In the genomic region with DNA sequence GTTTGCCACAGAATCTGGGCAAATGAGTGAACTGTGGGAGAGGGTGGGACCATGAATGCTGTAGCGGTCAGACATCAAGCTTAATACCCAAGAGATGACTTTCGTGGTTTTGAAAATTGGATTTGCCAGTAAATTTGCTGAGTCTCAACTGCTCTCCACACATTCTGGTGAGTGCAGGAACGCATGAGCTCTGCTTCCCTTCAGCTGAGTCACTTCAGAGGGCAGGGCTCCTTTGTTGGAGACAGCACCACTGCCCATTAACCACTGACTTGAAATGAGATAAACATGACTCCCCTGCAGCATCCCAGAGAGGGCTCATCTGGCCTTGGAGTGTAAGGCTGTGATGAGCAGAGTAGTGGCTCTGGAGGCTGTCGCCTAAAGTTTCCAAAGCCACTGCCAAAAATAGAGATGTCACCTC, we compare ENCODE assay signal across 12 cellular contexts. TPM values are rescaled to one million over a fixed set of nuclear protein-coding genes. Genes with fewer than 3 reads are reported as not detected.
DNase-seq lines count a peak whose midpoint lies in the region; ATAC-seq, FAIRE-seq and TF ChIP-seq lines count a peak whose summit lies in the region.
"Had no signal": no experiment of that assay in that cellular context is flagged by ENCODE, and none has a peak within 500 bp of the region (broad histone marks: within the 10 kb centered on the region; RNA-seq: fewer than 3 reads in every experiment).

No MANE protein-coding gene starts in this region.

- no peak for ATAC-seq in GM21360 (IDR thresholded peaks at IDR 0.05; ENCODE audit: unreplicated experiment)

- H3K79me2 ChIP-seq in ACC112 (ENCODE audit: control insufficient read depth, insufficient read depth, low read length, unreplicated experiment), result peaks cover 6% of the 10 kb centered on the region
- no peaks in the 10 kb centered on the region for H3K79me2 ChIP-seq in keratinocyte (ENCODE audit: control insufficient read depth, insufficient read depth, low read length)

- no peak overlapping the region for H3K9ac ChIP-seq in keratinocyte (ENCODE audit: control insufficient read depth, extremely low read depth, insufficient read depth, low read length)
- H3K9ac ChIP-seq in kidney (ENCODE audit: low read length in 2 of 2), result no peak overlapping the region

- H3K4me3 ChIP-seq in ACC112 (ENCODE audit: low read depth, low read length) (0 out of 2 replicates have a peak overlapping the region, but pooled peaks have one; percentile 7), keratinocyte (ENCODE audit: control insufficient read depth in 2 of 3, extremely low read depth in 1 of 3, insufficient read depth in 2 of 3, low read depth in 1 of 3, low read length in 3 of 3) (no peak overlapping the region), kidney (ENCODE audit: low read length in 2 of 2) (no peak overlapping the region)
- H3K4me3 ChIP-seq: uterus had no signal

- no peaks in the 10 kb centered on the region for H4K20me1 ChIP-seq in keratinocyte (ENCODE audit: control insufficient read depth, extremely low read depth, insufficient read depth, low read length)

- peaks cover 8% of the 10 kb centered on the region; the same call in 1 of the 2 replicates for H3K36me3 ChIP-seq in ACC112 (ENCODE audit: insufficient read depth, low read length)
- peaks cover 3 to 4% of the 10 kb centered on the region in 2 experiments for H3K36me3 ChIP-seq in keratinocyte (ENCODE audit: control insufficient read depth in 2 of 2, extremely low read depth in 1 of 2, insufficient read depth in 2 of 2, low read length in 2 of 2)
- peaks cover 9% of the 10 kb centered on the region in 2 donors for H3K36me3 ChIP-seq in kidney (ENCODE audit: control insufficient read depth in 1 of 2, insufficient read depth in 2 of 2, low read length in 2 of 2)
- H3K36me3 ChIP-seq: uterus had no signal

- no peaks in the 10 kb centered on the region for H3K9me3 ChIP-seq in keratinocyte (ENCODE audit: control insufficient read depth, low read depth, low read length)
- no peaks in the 10 kb centered on the region for H3K9me3 ChIP-seq in kidney (ENCODE audit: control insufficient read depth in 1 of 2, low read length in 2 of 2)
- H3K9me3 ChIP-seq: uterus had no signal

- no peak overlapping the region for H3K4me3 Mint-ChIP-seq in endothelial cell (ENCODE audit: unreplicated experiment)
- H3K4me3 Mint-ChIP-seq: memory B cell had no signal

- no peak overlapping the region for H3K27ac Mint-ChIP-seq in endothelial cell (ENCODE audit: unreplicated experiment)
- H3K27ac Mint-ChIP-seq: memory B cell had no signal

- DNase-seq in HS-5 (ENCODE audit: low read depth) (peak; percentile 99), astrocyte of the hippocampus (ENCODE audit: low read depth, low spot score) (peak; percentile 98), keratinocyte (ENCODE audit: low read depth, low spot score) (peak; percentile 41), GM19240 (ENCODE audit: insufficient read length, low spot score) (no peak), kidney (no peak), endothelial cell (ENCODE audit: low spot score) (no peak)
- DNase-seq: NCI-H1105; stimulated activated CD4-positive, alpha-beta T cell treated with anti-CD3 and anti-CD28 coated beads, Interleukin-4, amount 100 ng/mL, for 4 hours had no signal

- intact Hi-C loops in kidney (cut with DNase I), result no loop called here

- dilution Hi-C loops in keratinocyte (cut with MboI; ENCODE audit: extremely low pct_ligation_motif_present, low sequenced_read_pairs), result loop anchor here (10.0 kb wide), 1 partner anchor 75 kb away; no protein-coding TSS in a partner anchor

- H3K27me3 Mint-ChIP-seq in endothelial cell (ENCODE audit: unreplicated experiment), result peaks cover 5% of the 10 kb centered on the region
- H3K27me3 Mint-ChIP-seq: memory B cell had no signal

- H3K27ac ChIP-seq in ACC112 (ENCODE audit: low read depth, low read length) (peak overlapping the region; percentile 90), keratinocyte (ENCODE audit: control insufficient read depth, insufficient read depth, low read length) (peak overlapping the region; percentile 4), kidney (ENCODE audit: low read depth in 2 of 2, low read length in 2 of 2) (no peak overlapping the region)

- peaks cover 35% of the 10 kb centered on the region for H3K4me1 Mint-ChIP-seq in endothelial cell (ENCODE audit: unreplicated experiment)
- H3K4me1 Mint-ChIP-seq: memory B cell had no signal

- H3K4me1 ChIP-seq in ACC112 (ENCODE audit: control insufficient read depth, insufficient read depth, low read length, unreplicated experiment) (peaks cover 46% of the 10 kb centered on the region), keratinocyte (ENCODE audit: control insufficient read depth, extremely low read depth, insufficient read depth, low read length) (peaks cover 22% of the 10 kb centered on the region), kidney (ENCODE audit: control insufficient read depth in 1 of 2, insufficient read depth in 1 of 2, low read depth in 1 of 2, low read length in 2 of 2) (no peaks in the 10 kb centered on the region)
- H3K4me1 ChIP-seq: uterus had no signal

- no peak overlapping the region for H2AFZ ChIP-seq in ACC112 (ENCODE audit: low read length, unreplicated experiment)
- no peak overlapping the region for H2AFZ ChIP-seq in keratinocyte (ENCODE audit: control insufficient read depth, low read length)

- peaks cover 41% of the 10 kb centered on the region for H3K36me3 Mint-ChIP-seq in endothelial cell (ENCODE audit: low read depth, unreplicated experiment)

- H3K4me2 ChIP-seq in keratinocyte (ENCODE audit: control insufficient read depth, extremely low read depth, insufficient read depth, low read depth, low read length), result no peak overlapping the region

- TF ChIP-seq CTCF in keratinocyte (optimal IDR thresholded peaks at IDR 0.05 in 1 of 3, IDR thresholded peaks at IDR 0.05 in 1 of 3, conservative IDR thresholded peaks at IDR 0.05 in 1 of 3; ENCODE audit: extremely low read depth in 1 of 3, insufficient read depth in 2 of 3, low read length in 3 of 3) (no peak), kidney (IDR thresholded peaks at IDR 0.05; ENCODE audit: borderline replicate concordance, extremely low read depth, insufficient read depth) (no peak), endothelial cell (IDR thresholded peaks at IDR 0.05; ENCODE audit: unreplicated experiment) (no peak)

- H3K9me1 ChIP-seq in keratinocyte (ENCODE audit: control insufficient read depth, extremely low read depth, insufficient read depth, low read length), result no peaks in the 10 kb centered on the region

- H3K27me3 ChIP-seq in ACC112 (ENCODE audit: insufficient read depth, low read length) (no peaks in the 10 kb centered on the region), keratinocyte (ENCODE audit: control insufficient read depth, extremely low read depth, insufficient read depth, low read length) (no peaks in the 10 kb centered on the region)
- H3K27me3 ChIP-seq: uterus had no signal

- peak; percentile 90 for FAIRE-seq in keratinocyte (lab: Jason Lieb, UNC)
- no peak for FAIRE-seq in kidney (lab: Jason Lieb, UNC)

- H3K9me3 Mint-ChIP-seq in endothelial cell (ENCODE audit: unreplicated experiment), result no peaks in the 10 kb centered on the region
- H3K9me3 Mint-ChIP-seq: memory B cell had no signal

RNA-seq across cellular contexts. Expression of gene RARRES1, which starts 22.6 kb away (rescaled TPM):
- polyA plus RNA-seq in keratinocyte, result not detected in 3 replicates
- 0.31 TPM for polyA plus RNA-seq in keratinocyte (2011; ENCODE audit: low read depth)
- polyA plus RNA-seq in keratinocyte (2011; cell fraction: cytosol; rRNA removed), result not detected in 2 replicates
- polyA plus RNA-seq in keratinocyte (2011; cell fraction: nucleus; rRNA removed), result not detected in 2 replicates
- polyA plus RNA-seq in keratinocyte (2012; ENCODE audit: low replicate concordance), result 0.79 TPM in 1 of 2 replicates, not detected in the other
- polyA minus RNA-seq in keratinocyte, result not detected in 3 replicates
- polyA minus RNA-seq in keratinocyte (2011; cell fraction: cytosol; rRNA and poly(A)+ RNA removed), result not detected
- polyA minus RNA-seq in keratinocyte (2011; cell fraction: nucleus; rRNA and poly(A)+ RNA removed), result not detected in 2 replicates
- 94.0 TPM for total RNA-seq in kidney
- polyA plus RNA-seq in kidney (ENCODE audit: insufficient read depth, low read depth, low replicate concordance), result 10.3 TPM
- not detected for total RNA-seq in endothelial cell (ENCODE audit: unreplicated experiment)

RNA-seq across cellular contexts. Expression of gene LXN, which starts 37.2 kb away (rescaled TPM):
- polyA plus RNA-seq in keratinocyte (4.8 to 8.4 TPM (median 6.8 TPM) in 3 replicates), kidney (ENCODE audit: insufficient read depth, low read depth, low replicate concordance) (21.6 TPM)
- 1.4 TPM for polyA plus RNA-seq in keratinocyte (2011; ENCODE audit: low read depth)
- polyA plus RNA-seq in keratinocyte (2011; cell fraction: cytosol; rRNA removed), result 5.1 and 8.1 TPM in 2 replicates
- polyA plus RNA-seq in keratinocyte (2011; cell fraction: nucleus; rRNA removed), result 3.3 and 3.4 TPM in 2 replicates
- 1.4 and 5.5 TPM in 2 replicates for polyA plus RNA-seq in keratinocyte (2012; ENCODE audit: low replicate concordance)
- polyA minus RNA-seq in keratinocyte, result 1.1 to 1.3 TPM (median 1.1 TPM) in 3 replicates
- not detected for polyA minus RNA-seq in keratinocyte (2011; cell fraction: cytosol; rRNA and poly(A)+ RNA removed)
- polyA minus RNA-seq in keratinocyte (2011; cell fraction: nucleus; rRNA and poly(A)+ RNA removed), result 1.9 TPM in 1 of 2 replicates, not detected in the other
- total RNA-seq in kidney (20.6 TPM), endothelial cell (ENCODE audit: unreplicated experiment) (70.6 TPM)

Comparison
In these comparisons a context has a peak if more than half of its experiments do, and no peak if none do; other contexts are left out.
1. H3K27ac ChIP-seq: peak in ACC112 (single experiment) and keratinocyte (single experiment); none in kidney (0 of 2).
2. DNase-seq: peak in HS-5 (single experiment), astrocyte of the hippocampus (single experiment) and keratinocyte (single experiment); none in GM19240 (single experiment), kidney (single experiment) and endothelial cell (single experiment).
3. RNA of gene RARRES1, which starts 22.6 kb away (total RNA-seq): 94.0 TPM in kidney (single experiment); not detected in endothelial cell (single experiment); every median in the first group is over 10 times any median in the second.